Comparison of ENCODE assay signal across 16 cellular contexts in genomic region chr7:38142736-38143135, GRCh38. TPM values are rescaled to one million over a fixed set of nuclear protein-coding genes. Genes with fewer than 3 reads are reported as not detected.
A peak's percentile ranks its signal among the peaks of the same experiment; 100 is the strongest.
DNase-seq lines count a peak whose midpoint lies in the region; ATAC-seq and TF ChIP-seq lines count a peak whose summit lies in the region.
"Had no signal": no experiment of that assay in that cellular context is flagged by ENCODE, and none has a peak within 500 bp of the region (broad histone marks: within the 10 kb centered on the region; RNA-seq: fewer than 3 reads in every experiment).

No MANE protein-coding gene starts in this region.

- no peak for TF ChIP-seq CTCF in natural killer cell (IDR thresholded peaks at IDR 0.05)

- H3K27me3 Mint-ChIP-seq in natural killer cell (ENCODE audit: low read depth in 2 of 2) = no peaks in the 10 kb centered on the region
- peaks cover 2% of the 10 kb centered on the region for H3K27me3 Mint-ChIP-seq in activated CD4-positive, alpha-beta memory T cell treated with anti-CD3 and anti-CD28 coated beads, Interleukin-2, amount 10 ng/mL, durations not matched to agents 7 days and 5 days

- CTCF ChIA-PET in activated CD4-positive, alpha-beta memory T cell treated with anti-CD3 and anti-CD28 coated beads, Interleukin-2, amount 10 ng/mL, durations not matched to agents 7 days and 5 days (lab: Charles Lee) = interaction anchor here (0.6 kb wide), 1 partner anchor 26 kb away, joined by 3 read pairs; no protein-coding TSS in a partner anchor

- no peak overlapping the region for H3K27ac Mint-ChIP-seq in natural killer cell
- no peak overlapping the region for H3K27ac Mint-ChIP-seq in activated CD4-positive, alpha-beta memory T cell treated with anti-CD3 and anti-CD28 coated beads, Interleukin-2, amount 10 ng/mL, durations not matched to agents 7 days and 5 days
- H3K27ac Mint-ChIP-seq: naive thymus-derived CD8-positive, alpha-beta T cell had no signal

- no peaks in the 10 kb centered on the region for H3K36me3 Mint-ChIP-seq in natural killer cell
- no peaks in the 10 kb centered on the region for H3K36me3 Mint-ChIP-seq in activated CD4-positive, alpha-beta memory T cell treated with anti-CD3 and anti-CD28 coated beads, Interleukin-2, amount 10 ng/mL, durations not matched to agents 7 days and 5 days (ENCODE audit: low read depth)
- H3K36me3 Mint-ChIP-seq: naive thymus-derived CD8-positive, alpha-beta T cell had no signal

- intact Hi-C loops in natural killer cell (cut with micrococcal nuclease) = no loop called here

- peaks cover 5 to 6% of the 10 kb centered on the region in 2 donors for H3K4me1 Mint-ChIP-seq in natural killer cell
- no peaks in the 10 kb centered on the region for H3K4me1 Mint-ChIP-seq in activated CD4-positive, alpha-beta memory T cell treated with anti-CD3 and anti-CD28 coated beads, Interleukin-2, amount 10 ng/mL, durations not matched to agents 7 days and 5 days
- H3K4me1 Mint-ChIP-seq: central memory CD8-positive, alpha-beta T cell; naive thymus-derived CD8-positive, alpha-beta T cell had no signal

- H3K4me3 Mint-ChIP-seq in natural killer cell = no peak overlapping the region
- H3K4me3 Mint-ChIP-seq in activated CD4-positive, alpha-beta memory T cell treated with anti-CD3 and anti-CD28 coated beads, Interleukin-2, amount 10 ng/mL, durations not matched to agents 7 days and 5 days = no peak overlapping the region
- H3K4me3 Mint-ChIP-seq: central memory CD8-positive, alpha-beta T cell; naive thymus-derived CD8-positive, alpha-beta T cell had no signal

- no peaks in the 10 kb centered on the region for H3K9me3 Mint-ChIP-seq in natural killer cell
- no peaks in the 10 kb centered on the region for H3K9me3 Mint-ChIP-seq in activated CD4-positive, alpha-beta memory T cell treated with anti-CD3 and anti-CD28 coated beads, Interleukin-2, amount 10 ng/mL, durations not matched to agents 7 days and 5 days
- H3K9me3 Mint-ChIP-seq: central memory CD8-positive, alpha-beta T cell; naive thymus-derived CD8-positive, alpha-beta T cell had no signal

- POLR2A ChIA-PET in activated CD4-positive, alpha-beta memory T cell treated with anti-CD3 and anti-CD28 coated beads, Interleukin-2, amount 10 ng/mL, durations not matched to agents 7 days and 5 days (lab: Charles Lee) = no interaction called here

- DNase-seq in natural killer cell = no peak
- DNase-seq in effector CD8-positive, alpha-beta T cell (lab: John Stamatoyannopoulos, UW) = no peak
- no peak for DNase-seq in activated CD4-positive, alpha-beta memory T cell treated with anti-CD3 and anti-CD28 coated beads, Interleukin-2, amount 10 ng/mL, durations not matched to agents 7 days and 5 days
- DNase-seq in stimulated activated CD4-positive, alpha-beta T cell treated with anti-CD3 and anti-CD28 coated beads, Interleukin-2, amount 100 ng/mL, for 48 hours = no peak
- DNase-seq: activated T-cell treated with anti-CD3 and anti-CD28 coated beads for 4 hours; left ventricle myocardium inferior; naive thymus-derived CD8-positive, alpha-beta T cell; NCI-H2171 treated with DMSO at 0.1 percent for 48 hours; OCI-M1; stimulated activated CD4-positive, alpha-beta T cell treated with anti-CD3 and anti-CD28 coated beads, Interleukin-4, amount 100 ng/mL, for 24 hours; stimulated activated naive CD4-positive, alpha-beta T cell had no signal

- ATAC-seq in GM18519 (IDR thresholded peaks at IDR 0.05; ENCODE audit: low FRiP score, unreplicated experiment) = peak; percentile 83
- peak; percentile 73 for ATAC-seq in GM21381 (IDR thresholded peaks at IDR 0.05; ENCODE audit: unreplicated experiment)
- peak; percentile 90 for ATAC-seq in HG02884 (IDR thresholded peaks at IDR 0.05; ENCODE audit: unreplicated experiment)
- peak; percentile 73 for ATAC-seq in HG03521 (IDR thresholded peaks at IDR 0.05; ENCODE audit: unreplicated experiment)
- ATAC-seq in natural killer cell = no peak
- ATAC-seq: naive thymus-derived CD8-positive, alpha-beta T cell had no signal

RNA-seq across cellular contexts. Expression of gene STARD3NL, which starts 35.3 kb away (rescaled TPM):
- 10 to 100 TPM; 30.6 to 38.6 (median 38.3) TPM for total RNA-seq in natural killer cell
- 10 to 100 TPM; 24.4 to 28.9 TPM for total RNA-seq in activated CD4-positive, alpha-beta memory T cell treated with anti-CD3 and anti-CD28 coated beads, Interleukin-2, amount 10 ng/mL, durations not matched to agents 7 days and 5 days

Comparison
In these comparisons a context has a peak if more than half of its experiments do, and no peak if none do; other contexts are left out.
1. ATAC-seq: peak in GM18519 (single experiment), GM21381 (single experiment), HG02884 (single experiment) and HG03521 (single experiment); none in natural killer cell (0 of 3).